10 cellular contexts compared by ENCODE assay signal in the genomic region with DNA sequence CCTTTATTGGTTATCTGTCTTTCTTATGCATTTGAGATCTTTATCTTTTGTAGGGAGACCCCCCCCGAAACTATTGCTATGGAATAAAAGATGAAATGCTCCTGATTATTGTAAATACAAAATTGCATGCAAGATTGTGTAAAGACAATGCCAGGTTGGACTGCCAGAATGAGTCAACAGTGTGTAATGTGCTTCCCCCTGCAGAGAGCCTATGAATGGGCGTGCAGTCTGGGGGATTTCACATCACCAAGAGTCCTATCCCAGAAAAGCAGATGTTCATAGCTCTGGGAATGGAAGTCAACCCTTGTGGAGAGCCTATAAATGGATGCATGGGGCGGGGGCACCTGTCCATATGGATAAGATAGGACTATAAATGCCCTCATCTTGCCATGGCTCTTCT.
"Had no signal": no experiment of that assay in that cellular context is flagged by ENCODE, and none has a peak within 500 bp of the region (broad histone marks: within the 10 kb centered on the region; RNA-seq: fewer than 3 reads in every experiment).

No MANE protein-coding gene starts in this region.

- H3K4me1 ChIP-seq: psoas muscle had no signal

- H3K4me3 ChIP-seq: psoas muscle had no signal

- DNase-seq: activated naive CD4-positive, alpha-beta T cell treated with anti-CD3 and anti-CD28 coated beads, Interleukin-2, amount 10 ng/mL, durations not matched to agents 7 days and 5 days; hypothalamus; nephron progenitor cell; psoas muscle; stimulated activated CD4-positive, alpha-beta T cell treated with anti-CD3 and anti-CD28 coated beads, Interleukin-12 subunit alpha, Interleukin-12 subunit beta, amount 100 ng/mL, for 4 hours; stimulated activated naive CD4-positive, alpha-beta T cell treated with Interleukin-2 at 50 U/mL for 16 hours; SW 1271; trophoblast cell had no signal

- H3K27ac ChIP-seq: psoas muscle had no signal

- H3K4me3 Mint-ChIP-seq: activated naive CD4-positive, alpha-beta T cell treated with anti-CD3 and anti-CD28 coated beads, Interleukin-2, amount 10 ng/mL, durations not matched to agents 7 days and 5 days; nephron progenitor cell; T-helper 2 cell treated with Interferon-gamma antibody and Interleukin-4, amounts not matched to agents 5 μg/mL and 100 μg/mL, for 36 hours had no signal

- H3K36me3 Mint-ChIP-seq: activated naive CD4-positive, alpha-beta T cell treated with anti-CD3 and anti-CD28 coated beads, Interleukin-2, amount 10 ng/mL, durations not matched to agents 7 days and 5 days had no signal

- H3K9me3 Mint-ChIP-seq: nephron progenitor cell had no signal

- H3K27ac Mint-ChIP-seq: activated naive CD4-positive, alpha-beta T cell treated with anti-CD3 and anti-CD28 coated beads, Interleukin-2, amount 10 ng/mL, durations not matched to agents 7 days and 5 days; activated T-helper 2 cell treated with anti-CD3 and anti-CD28 coated beads, Interferon-gamma antibody, Interleukin-2, Interleukin-4, amounts not matched to agents 10 μg/mL and 5 μg/mL and 100 μg/mL, durations not matched to agents 14 hours and 24 hours and 36 hours; nephron progenitor cell; T-helper 2 cell treated with Interferon-gamma antibody and Interleukin-4, amounts not matched to agents 5 μg/mL and 100 μg/mL, for 36 hours had no signal

- H3K4me1 Mint-ChIP-seq: activated naive CD4-positive, alpha-beta T cell treated with anti-CD3 and anti-CD28 coated beads, Interleukin-2, amount 10 ng/mL, durations not matched to agents 7 days and 5 days; nephron progenitor cell had no signal

- H3K9me3 ChIP-seq: psoas muscle had no signal

- H3K27me3 Mint-ChIP-seq: activated naive CD4-positive, alpha-beta T cell treated with anti-CD3 and anti-CD28 coated beads, Interleukin-2, amount 10 ng/mL, durations not matched to agents 7 days and 5 days had no signal
